19 cellular contexts compared by ENCODE assay signal in genomic region chr9:75333624-75334023, GRCh38.
DNase-seq lines count a peak whose midpoint lies in the region; ATAC-seq and TF ChIP-seq lines count a peak whose summit lies in the region.
"Had no signal": no experiment of that assay in that cellular context is flagged by ENCODE, and none has a peak within 500 bp of the region (broad histone marks: within the 10 kb centered on the region; RNA-seq: fewer than 3 reads in every experiment).

No MANE protein-coding gene starts in this region.

- no peaks in the 10 kb centered on the region for H3K79me2 ChIP-seq in neural progenitor cell (ENCODE audit: low read depth)

- TF ChIP-seq CTCF in BE2C (IDR thresholded peaks at IDR 0.05; ENCODE audit: low read depth, low read length) (peak; percentile 20; the same call in 1 of the 2 replicates), LNCAP (IDR thresholded peaks at IDR 0.05) (0 out of 2 replicates have a peak, but pooled peaks have one; percentile 18), endodermal cell (conservative IDR thresholded peaks at IDR 0.05) (peak; percentile 77), neural progenitor cell (IDR thresholded peaks at IDR 0.05) (peak; percentile 61), brain microvascular endothelial cell (IDR thresholded peaks at IDR 0.05; ENCODE audit: low read depth, low read length, missing control alignments) (no peak)

- no peaks in the 10 kb centered on the region for H4K20me1 ChIP-seq in neural progenitor cell (ENCODE audit: low read depth)

- H3K9me3 ChIP-seq in BE2C (no peaks in the 10 kb centered on the region), endodermal cell (ENCODE audit: control insufficient read depth, low read length) (no peaks in the 10 kb centered on the region), neural progenitor cell (ENCODE audit: low read depth) (no peaks in the 10 kb centered on the region)
- H3K9me3 ChIP-seq: Caco-2 had no signal

- H3K27ac ChIP-seq in endodermal cell (ENCODE audit: low read depth, low read length) (no peak overlapping the region), neural progenitor cell (no peak overlapping the region), brain microvascular endothelial cell (no peak overlapping the region)
- H3K27ac ChIP-seq: coronary artery had no signal

- H3K27me3 Mint-ChIP-seq in endodermal cell (ENCODE audit: insufficient read depth) (no peaks in the 10 kb centered on the region), neural progenitor cell (ENCODE audit: insufficient read depth, low read depth) (no peaks in the 10 kb centered on the region)
- H3K27me3 Mint-ChIP-seq: activated CD4-positive, alpha-beta memory T cell treated with anti-CD3 and anti-CD28 coated beads for 36 hours had no signal

- no peaks in the 10 kb centered on the region for H3K4me1 ChIP-seq in BE2C
- H3K4me1 ChIP-seq in endodermal cell (ENCODE audit: control insufficient read depth, insufficient read depth, low read length), result no peaks in the 10 kb centered on the region
- no peaks in the 10 kb centered on the region for H3K4me1 ChIP-seq in neural progenitor cell
- H3K4me1 ChIP-seq: Caco-2 had no signal

- H3K4me3 ChIP-seq in BE2C (ENCODE audit: low read depth, low read length) (no peak overlapping the region), endodermal cell (ENCODE audit: low read length) (no peak overlapping the region), neural progenitor cell (no peak overlapping the region), brain microvascular endothelial cell (ENCODE audit: low read depth, low read length) (no peak overlapping the region)
- H3K4me3 ChIP-seq: coronary artery had no signal

- no peak overlapping the region for H3K9ac ChIP-seq in endodermal cell (ENCODE audit: extremely low read depth, low read length, poor library complexity, severe bottlenecking)
- H3K9ac ChIP-seq in neural progenitor cell, result no peak overlapping the region

- H3K36me3 Mint-ChIP-seq in endodermal cell (ENCODE audit: low read depth) (no peaks in the 10 kb centered on the region), neural progenitor cell (no peaks in the 10 kb centered on the region)
- H3K36me3 Mint-ChIP-seq: activated CD4-positive, alpha-beta memory T cell treated with anti-CD3 and anti-CD28 coated beads for 36 hours; T-cell had no signal

- H3K4me3 Mint-ChIP-seq in endodermal cell (no peak overlapping the region), neural progenitor cell (no peak overlapping the region)
- H3K4me3 Mint-ChIP-seq: activated CD4-positive, alpha-beta memory T cell treated with anti-CD3 and anti-CD28 coated beads for 36 hours; activated naive CD4-positive, alpha-beta T cell treated with anti-CD3 and anti-CD28 coated beads for 36 hours; natural killer cell; T-cell had no signal

- H3K27me3 ChIP-seq in BE2C (no peaks in the 10 kb centered on the region), endodermal cell (ENCODE audit: control insufficient read depth, insufficient read depth, low read length, poor library complexity, severe bottlenecking) (no peaks in the 10 kb centered on the region), neural progenitor cell (no peaks in the 10 kb centered on the region), brain microvascular endothelial cell (replicated peaks) (no peaks in the 10 kb centered on the region)

- ATAC-seq in GM19351 (IDR thresholded peaks at IDR 0.05; ENCODE audit: unreplicated experiment) (no peak), GM18867 (IDR thresholded peaks at IDR 0.05; ENCODE audit: unreplicated experiment) (no peak)
- ATAC-seq: natural killer cell, T-cell had no signal

- no peaks in the 10 kb centered on the region for H3K4me1 Mint-ChIP-seq in endodermal cell
- H3K4me1 Mint-ChIP-seq in neural progenitor cell, result no peaks in the 10 kb centered on the region
- H3K4me1 Mint-ChIP-seq: natural killer cell, T-cell had no signal

- H2AFZ ChIP-seq in neural progenitor cell (replicated peaks), result no peak overlapping the region

- DNase-seq in BE2C (no peak), endodermal cell (no peak), neural progenitor cell (ENCODE audit: low spot score) (peak; percentile 4), brain microvascular endothelial cell (no peak), NCI-H2196 treated with DMSO at 0.1 percent for 48 hours (lab: John Stamatoyannopoulos, UW; ENCODE audit: unreplicated experiment) (no peak)
- DNase-seq: activated CD4-positive, alpha-beta memory T cell treated with anti-CD3 and anti-CD28 coated beads for 36 hours; activated naive CD4-positive, alpha-beta T cell treated with anti-CD3 and anti-CD28 coated beads for 36 hours; activated T-cell treated with anti-CD3 and anti-CD28 coated beads, Interleukin-2, amount 50 U/mL, for 1 hour; Caco-2; erythroblast; natural killer cell; NCI-H2171; NCI-H748 treated with DMSO at 0.1 percent for 48 hours; stimulated activated CD4-positive, alpha-beta T cell treated with anti-CD3 and anti-CD28 coated beads, Interleukin-1b, Interleukin-23, amount 100 ng/mL, for 48 hours; T-cell had no signal

- H3K27ac Mint-ChIP-seq in endodermal cell (no peak overlapping the region), neural progenitor cell (no peak overlapping the region)
- H3K27ac Mint-ChIP-seq: activated CD4-positive, alpha-beta memory T cell treated with anti-CD3 and anti-CD28 coated beads for 36 hours; activated naive CD4-positive, alpha-beta T cell treated with anti-CD3 and anti-CD28 coated beads for 36 hours; natural killer cell; T-cell had no signal

- in situ Hi-C loops in brain microvascular endothelial cell (cut with HindIII; ENCODE audit: low pct_ligation_motif_present, low sequenced_read_pairs), result no loop called here

- H3F3A ChIP-seq in neural progenitor cell (ENCODE audit: low read depth), result no peaks in the 10 kb centered on the region

- no peaks in the 10 kb centered on the region for H3K9me3 Mint-ChIP-seq in endodermal cell
- no peaks in the 10 kb centered on the region for H3K9me3 Mint-ChIP-seq in neural progenitor cell

- no peak overlapping the region for H3K4me2 ChIP-seq in neural progenitor cell

- WGBS in endodermal cell (ENCODE audit: insufficient coverage in 1 of 2, insufficient read length in 1 of 2), 2 experiments, result 67% methylated on average over 2 of the region's 2 CpGs; no CpG with 5 or more reads in 1 of the 2 experiments

- H3K36me3 ChIP-seq in BE2C (no peaks in the 10 kb centered on the region), endodermal cell (ENCODE audit: control insufficient read depth, insufficient read depth, low read length) (no peaks in the 10 kb centered on the region), neural progenitor cell (no peaks in the 10 kb centered on the region), brain microvascular endothelial cell (replicated peaks) (no peaks in the 10 kb centered on the region)
